Comparison of ENCODE assay signal across 10 cellular contexts in genomic region chr20:31607640-31608255, GRCh38. TPM values are rescaled to one million over a fixed set of nuclear protein-coding genes. Genes with fewer than 3 reads are reported as not detected.
DNase-seq lines count a peak whose midpoint lies in the region; ATAC-seq and TF ChIP-seq lines count a peak whose summit lies in the region.
"Had no signal": no experiment of that assay in that cellular context is flagged by ENCODE, and none has a peak within 500 bp of the region (broad histone marks: within the 10 kb centered on the region; RNA-seq: fewer than 3 reads in every experiment).

No MANE protein-coding gene starts in this region.

- H3K4me1 ChIP-seq in left ventricle myocardium inferior = peaks cover 82% of the 10 kb centered on the region
- peaks cover 40% of the 10 kb centered on the region for H3K4me1 ChIP-seq in skeletal muscle satellite cell (ENCODE audit: control insufficient read depth, insufficient read depth, low read length)
- H3K4me1 ChIP-seq in OCI-LY7 (ENCODE audit: insufficient read depth, low read length, poor library complexity, severe bottlenecking) = peaks cover 20% of the 10 kb centered on the region

- BruUV-seq in OCI-LY7 (replicated peaks; lab: Mats Ljungman, UMichigan) = no TSS peak

- CTCF ChIA-PET in OCI-LY7 (lab: Charles Lee; ENCODE audit: unreplicated experiment) = interaction anchor here (0.9 kb wide), 1 partner anchor 41 kb away, joined by 3 read pairs; no protein-coding TSS in a partner anchor

- no peaks in the 10 kb centered on the region for H3K27me3 ChIP-seq in H7 (ENCODE audit: control insufficient read depth, insufficient read depth, low read length)
- peaks cover 4% of the 10 kb centered on the region for H3K27me3 ChIP-seq in left ventricle myocardium inferior (ENCODE audit: low read depth)
- H3K27me3 ChIP-seq in skeletal muscle satellite cell (ENCODE audit: control insufficient read depth, insufficient read depth, low read length) = no peaks in the 10 kb centered on the region

- H3K27ac ChIP-seq in SK-N-MC (peak overlapping the region; percentile 21; the same call in 1 of the 2 replicates), left ventricle myocardium inferior (replicated peaks) (peak overlapping the region; percentile 93), OCI-LY7 (ENCODE audit: low read depth, low read length, poor library complexity, severe bottlenecking) (no peak overlapping the region)

- H3K36me3 ChIP-seq in H7 (replicated peaks; ENCODE audit: control insufficient read depth, insufficient read depth, low read length) = peaks cover 2% of the 10 kb centered on the region
- peaks cover 7% of the 10 kb centered on the region for H3K36me3 ChIP-seq in SK-N-MC (ENCODE audit: insufficient read depth, low read length)
- H3K36me3 ChIP-seq in left ventricle myocardium inferior = no peaks in the 10 kb centered on the region
- H3K36me3 ChIP-seq in skeletal muscle satellite cell (ENCODE audit: insufficient read depth, low read length) = peaks cover 19% of the 10 kb centered on the region
- H3K36me3 ChIP-seq in OCI-LY7 (ENCODE audit: insufficient read depth, low read length) = no peaks in the 10 kb centered on the region

- H3K4me3 ChIP-seq in H7 (ENCODE audit: insufficient read depth, low read depth, low read length) = peak overlapping the region; percentile 4; the same call in 1 of the 2 replicates
- H3K4me3 ChIP-seq in SK-N-MC = peak overlapping the region; percentile 100
- H3K4me3 ChIP-seq in left ventricle myocardium inferior = peak overlapping the region; percentile 78
- H3K4me3 ChIP-seq in skeletal muscle satellite cell (ENCODE audit: low read length) = peak overlapping the region; percentile 96
- no peak overlapping the region for H3K4me3 ChIP-seq in OCI-LY7 (ENCODE audit: low read depth, low read length, poor library complexity, severe bottlenecking)

- H3K9ac ChIP-seq in SK-N-MC (ENCODE audit: insufficient read length) = no peak overlapping the region
- H3K9ac ChIP-seq in skeletal muscle satellite cell (ENCODE audit: low read depth, low read length) = peak overlapping the region; percentile 98

- peak; percentile 61 for DNase-seq in H7
- no peak for DNase-seq in SK-N-MC (ENCODE audit: low read depth, low spot score)
- DNase-seq in left ventricle myocardium inferior = no peak
- no peak for DNase-seq in OCI-LY7 (ENCODE audit: low spot score)
- no peak for DNase-seq in foreskin melanocyte
- DNase-seq: activated CD4-positive, CD25-positive, alpha-beta regulatory T cell treated with anti-CD3 and anti-CD28 coated beads, Interleukin-2, amount 50 U/mL, for 72 hours; stimulated activated CD4-positive, alpha-beta T cell treated with anti-CD3 and anti-CD28 coated beads, Interleukin-2, amount 100 ng/mL, for 48 hours had no signal

- intact Hi-C loops in left ventricle myocardium inferior (cut with micrococcal nuclease) (no loop called here), OCI-LY7 (cut with micrococcal nuclease; ENCODE audit: unreplicated experiment) (no loop called here)

- no peaks in the 10 kb centered on the region for H3K79me2 ChIP-seq in OCI-LY7 (ENCODE audit: insufficient read depth, low read depth, low read length)

- POLR2A ChIA-PET in OCI-LY7 (lab: Charles Lee) = interaction anchor here (1.2 kb wide), 1 partner anchor 75 kb away, joined by 3 read pairs; no protein-coding TSS in a partner anchor

- H3K9me3 ChIP-seq in SK-N-MC (ENCODE audit: low read depth, low read length) = no peaks in the 10 kb centered on the region
- H3K9me3 ChIP-seq in left ventricle myocardium inferior (replicated peaks) = no peaks in the 10 kb centered on the region
- no peaks in the 10 kb centered on the region for H3K9me3 ChIP-seq in skeletal muscle satellite cell (replicated peaks; ENCODE audit: low read length)
- no peaks in the 10 kb centered on the region for H3K9me3 ChIP-seq in OCI-LY7 (ENCODE audit: low read length)

- no peaks in the 10 kb centered on the region for H3K9me2 ChIP-seq in OCI-LY7 (ENCODE audit: insufficient read depth, low read length)

- no peaks in the 10 kb centered on the region for H4K20me1 ChIP-seq in OCI-LY7 (ENCODE audit: insufficient read depth, low read length)

- peak overlapping the region; percentile 88 for H3K4me2 ChIP-seq in skeletal muscle satellite cell (ENCODE audit: low read length)
- no peak overlapping the region for H3K4me2 ChIP-seq in OCI-LY7 (ENCODE audit: low read length)

- no peak overlapping the region for H2AFZ ChIP-seq in OCI-LY7 (ENCODE audit: low read length)

- ATAC-seq in GM18511 (IDR thresholded peaks at IDR 0.05; ENCODE audit: unreplicated experiment) (no peak), GM19463 (IDR thresholded peaks at IDR 0.05; ENCODE audit: unreplicated experiment) (no peak)

- TF ChIP-seq CTCF in left ventricle myocardium inferior (IDR thresholded peaks at IDR 0.05; ENCODE audit: borderline replicate concordance) (no peak), OCI-LY7 (conservative IDR thresholded peaks at IDR 0.05; ENCODE audit: low read length) (no peak)

RNA-seq across cellular contexts. Expression of gene ID1, which starts 2.7 kb away (rescaled TPM):
- 424 and 491 TPM in 2 replicates for total RNA-seq in H7 (2014; rRNA removed; shearing (Covaris generic))
- 91.5 TPM for total RNA-seq in left ventricle myocardium inferior
- 159 and 207 TPM in 2 replicates for total RNA-seq in skeletal muscle satellite cell (2012; rRNA removed)
- total RNA-seq in OCI-LY7 (2014; rRNA removed; shearing (Covaris generic)) = 3.3 and 4.7 TPM in 2 replicates
- 2.0 and 3.6 TPM in 2 replicates for total RNA-seq in OCI-LY7 (2022)

RNA-seq across cellular contexts. Expression of gene COX4I2, which starts 30.0 kb away (rescaled TPM):
- 0.21 TPM in 1 of 2 replicates, not detected in the other for total RNA-seq in H7 (2014; rRNA removed; shearing (Covaris generic))
- total RNA-seq in left ventricle myocardium inferior (7.6 TPM), OCI-LY7 (2022) (not detected in 2 replicates)
- 0.44 and 0.76 TPM in 2 replicates for total RNA-seq in skeletal muscle satellite cell (2012; rRNA removed)
- not detected in 2 replicates for total RNA-seq in OCI-LY7 (2014; rRNA removed; shearing (Covaris generic))

Comparison
In these comparisons a context has a peak if more than half of its experiments do, and no peak if none do; other contexts are left out.
1. RNA of gene ID1, which starts 2.7 kb away (total RNA-seq): 424 to 491 TPM in H7 and 91.5 TPM in left ventricle myocardium inferior (single experiment); 2.0 to 4.7 TPM in OCI-LY7; every median in the first group is over 10 times any median in the second.